In genomic region chr20:62236997-62237771, GRCh38 we compare ENCODE assay signal across 9 cellular contexts. TPM values are rescaled to one million over a fixed set of nuclear protein-coding genes. Genes with fewer than 3 reads are reported as not detected.
DNase-seq lines count a peak whose midpoint lies in the region; ATAC-seq, FAIRE-seq and TF ChIP-seq lines count a peak whose summit lies in the region.
"Had no signal": no experiment of that assay in that cellular context is flagged by ENCODE, and none has a peak within 500 bp of the region (broad histone marks: within the 10 kb centered on the region; RNA-seq: fewer than 3 reads in every experiment).

No MANE protein-coding gene starts in this region.

- WGBS in H9 (ENCODE audit: extremely low coverage, insufficient read length, low lambda C conversion rate) = no CpG with 5 or more reads among the region's 16 CpGs
- 36% methylated on average over 12 of the region's 16 CpGs for WGBS in K562 (ENCODE audit: insufficient coverage, low coverage, missing lambda C conversion rate)

- H4K5ac ChIP-seq in H9 (ENCODE audit: insufficient read length, low read depth, low read length) = no peak overlapping the region

- TF ChIP-seq EP300 in K562 (IDR thresholded peaks at IDR 0.05; ENCODE audit: low read length) = no peak

- intact Hi-C loops in A673 (cut with micrococcal nuclease; ENCODE audit: unreplicated experiment) = no loop called here
- intact Hi-C loops in K562 (cut with micrococcal nuclease) = no loop called here
- intact Hi-C loops in head of caudate nucleus (cut with DNase I) = loop anchor here (2.0 to 10.0 kb wide), 2 partner anchors 16 to 92 kb away; partner anchors contain the start of genes HRH3, PSMA7 and SS18L1
- intact Hi-C loops in upper lobe of right lung (cut with DNase I) = no loop called here

- peaks cover 0 to 3% of the 10 kb centered on the region in 2 experiments; a peak in 2 of 5 replicates for H3K9me3 Mint-ChIP-seq in H9
- peaks cover 0 to 2% (median 0%) of the 10 kb centered on the region in 9 donors for H3K9me3 Mint-ChIP-seq in naive thymus-derived CD8-positive, alpha-beta T cell

- H3K79me2 ChIP-seq in H9 (ENCODE audit: insufficient read depth, low read length) (peaks cover 7% of the 10 kb centered on the region; the same call in 1 of the 2 replicates), K562 (ENCODE audit: control insufficient read depth, insufficient read depth, low read length) (peaks cover 30% of the 10 kb centered on the region)

- H3K4ac ChIP-seq in H9 (ENCODE audit: low read depth, low read length) = no peak overlapping the region

- POLR2A ChIA-PET in A673 (lab: Charles Lee; ENCODE audit: low non-redundant PET) = interaction anchor here (0.6 kb wide), 1 partner anchor 24 kb away, joined by 12 read pairs; no protein-coding TSS in a partner anchor
- POLR2A ChIA-PET in K562 (lab: Yijun Ruan, JAX) = no interaction called here
- POLR2A ChIA-PET in naive thymus-derived CD8-positive, alpha-beta T cell (lab: Charles Lee) = interaction anchor here (0.9 to 1.3 kb wide), 3 partner anchors 45 to 96 kb away, joined by 3 read pairs; partner anchors contain the start of genes PSMA7 and SS18L1

- no peak overlapping the region for H4K91ac ChIP-seq in H9 (ENCODE audit: insufficient read length, low read depth, low read length)

- no peak overlapping the region for H3K18ac ChIP-seq in H9 (ENCODE audit: insufficient read length, low read depth, low read length)

- TF ChIP-seq POLR2A in K562 (conservative IDR thresholded peaks at IDR 0.05) = no peak

- peaks cover 14 to 26% of the 10 kb centered on the region in 2 experiments for H3K4me1 Mint-ChIP-seq in H9
- peaks cover 15 to 38% (median 36%) of the 10 kb centered on the region in 4 donors for H3K4me1 Mint-ChIP-seq in naive thymus-derived CD8-positive, alpha-beta T cell

- peaks cover 0 to 15% (median 13%) of the 10 kb centered on the region in 3 experiments; a peak in 6 of 7 replicates for H3K36me3 Mint-ChIP-seq in H9 (ENCODE audit: insufficient read depth in 1 of 3, low read depth in 3 of 3)
- H3K36me3 Mint-ChIP-seq in naive thymus-derived CD8-positive, alpha-beta T cell = peaks cover 0 to 12% (median 0%) of the 10 kb centered on the region in 3 donors

- no peak overlapping the region for H3K9ac ChIP-seq in H9 (ENCODE audit: extremely low read depth, insufficient read length, low read length)
- peak overlapping the region in 1 of 2 experiments; percentile 35; a peak in 1 of 4 replicates for H3K9ac ChIP-seq in K562 (ENCODE audit: insufficient read depth in 1 of 2, low read depth in 2 of 2, low read length in 2 of 2)

- peaks cover 9% of the 10 kb centered on the region for H3K27me3 Mint-ChIP-seq in H9 (ENCODE audit: low read depth)
- peaks cover 0 to 17% (median 7%) of the 10 kb centered on the region in 5 donors for H3K27me3 Mint-ChIP-seq in naive thymus-derived CD8-positive, alpha-beta T cell

- H3K4me3 Mint-ChIP-seq in H9 = peak overlapping the region; percentile 53 to 79
- H3K4me3 Mint-ChIP-seq in naive thymus-derived CD8-positive, alpha-beta T cell = peak overlapping the region in 9 of 10 donors; percentile 75 to 89 (median 83)

- no peak overlapping the region for H2BK20ac ChIP-seq in H9 (ENCODE audit: low read depth, low read length, poor library complexity, severe bottlenecking)

- H2BK120ac ChIP-seq in H9 (ENCODE audit: low read depth, low read length, poor library complexity, severe bottlenecking) = no peak overlapping the region

- peak overlapping the region in 2 of 3 experiments; percentile 75 to 86; a peak in 1 of 7 replicates for H3K27ac Mint-ChIP-seq in H9
- H3K27ac Mint-ChIP-seq in naive thymus-derived CD8-positive, alpha-beta T cell = peak overlapping the region in 9 of 10 donors; percentile 89 to 97 (median 95)

- FAIRE-seq in K562 (lab: Jason Lieb, UNC) (no peak), GM19239 (lab: Jason Lieb, UNC) (no peak)

- in situ Hi-C loops in K562 (cut with MboI) = no loop called here

- TF ChIP-seq CTCF in A673 (conservative IDR thresholded peaks at IDR 0.05; ENCODE audit: low read depth, low read length) (no peak), H9 (conservative IDR thresholded peaks at IDR 0.05) (no peak), K562 (IDR thresholded peaks at IDR 0.05 in 2 of 3, conservative IDR thresholded peaks at IDR 0.05 in 1 of 3; ENCODE audit: insufficient read depth in 2 of 3, low read depth in 1 of 3, low read length in 3 of 3) (no peak), upper lobe of right lung (IDR thresholded peaks at IDR 0.05) (no peak)

- no peaks in the 10 kb centered on the region for H3K27me3 ChIP-seq in A673 (replicated peaks; ENCODE audit: insufficient read depth, low read depth, low read length, poor library complexity)
- H3K27me3 ChIP-seq in H9 (ENCODE audit: insufficient read depth, low read length) = no peaks in the 10 kb centered on the region
- no peaks in the 10 kb centered on the region for H3K27me3 ChIP-seq in K562 (ENCODE audit: control insufficient read depth in 2 of 2, insufficient read depth in 2 of 2, low read length in 2 of 2)
- H3K27me3 ChIP-seq in upper lobe of right lung = no peaks in the 10 kb centered on the region

- H3T11ph ChIP-seq in H9 (ENCODE audit: low read length) = no peak overlapping the region

- H3K4me2 ChIP-seq in H9 (ENCODE audit: insufficient read depth, insufficient read length, low read length) (no peak overlapping the region), K562 (ENCODE audit: insufficient read depth, low read length) (peak overlapping the region; percentile 74)

- peaks cover 2% of the 10 kb centered on the region for H3K79me1 ChIP-seq in H9 (ENCODE audit: insufficient read depth, low read depth, low read length, poor library complexity, severe bottlenecking)

- H3K4me1 ChIP-seq in A673 (ENCODE audit: insufficient read depth, low read length, poor library complexity, severe bottlenecking) = no peaks in the 10 kb centered on the region
- no peaks in the 10 kb centered on the region for H3K4me1 ChIP-seq in H9 (ENCODE audit: insufficient read depth, low read length)
- peaks cover 12 to 58% of the 10 kb centered on the region in 2 experiments; a peak in 4 of 5 replicates for H3K4me1 ChIP-seq in K562 (replicated peaks in 1 of 2; ENCODE audit: control insufficient read depth in 2 of 2, insufficient read depth in 2 of 2, low read length in 2 of 2)
- H3K4me1 ChIP-seq in upper lobe of right lung = peaks cover 21% of the 10 kb centered on the region

- H2BK15ac ChIP-seq in H9 (ENCODE audit: low read depth, low read length) = no peak overlapping the region

- no peak overlapping the region for H3K56ac ChIP-seq in H9 (ENCODE audit: insufficient read length, low read depth, low read length)

- no peak overlapping the region for H3K14ac ChIP-seq in H9 (ENCODE audit: insufficient read depth, low read length)

- H4K20me1 ChIP-seq in H9 (ENCODE audit: control insufficient read depth, insufficient read depth, insufficient read length) = no peaks in the 10 kb centered on the region
- peaks cover 21% of the 10 kb centered on the region for H4K20me1 ChIP-seq in K562 (replicated peaks; ENCODE audit: control insufficient read depth, insufficient read depth, low read length)

- CTCF ChIA-PET in A673 (lab: Charles Lee) = no interaction called here
- CTCF ChIA-PET in K562 (lab: Yijun Ruan, JAX; ENCODE audit: low intra/inter-chr PET ratio) = interaction anchor here (0.9 kb wide), 1 partner anchor 65 kb away, joined by 3 read pairs; the partner anchor contains the start of gene ADRM1

- no peak overlapping the region for H4K8ac ChIP-seq in H9 (replicated peaks; ENCODE audit: insufficient read length, low read depth, low read length)

- no peak overlapping the region for H2AFZ ChIP-seq in H9 (ENCODE audit: low read length)
- H2AFZ ChIP-seq in K562 (ENCODE audit: low read depth, low read length) = peak overlapping the region; percentile 63

- no peaks in the 10 kb centered on the region for H3K36me3 ChIP-seq in A673 (ENCODE audit: insufficient read depth, low read length, poor library complexity, severe bottlenecking)
- H3K36me3 ChIP-seq in K562 (ENCODE audit: control insufficient read depth, insufficient read depth, low read length) = peaks cover 10% of the 10 kb centered on the region; the same call in 2 of the 3 replicates
- H3K36me3 ChIP-seq in upper lobe of right lung = peaks cover 4% of the 10 kb centered on the region

- no peak overlapping the region for H2AK5ac ChIP-seq in H9 (ENCODE audit: insufficient read length, low read length)

- no peak overlapping the region for H3K23ac ChIP-seq in H9 (ENCODE audit: insufficient read length, low read depth, low read length)

- TF ChIP-seq RAD21 in K562 (CRISPR knock-in tag; conservative IDR thresholded peaks at IDR 0.05 in 1 of 2, IDR thresholded peaks at IDR 0.05 in 1 of 2) = no peak

- H3K9me3 ChIP-seq in A673 (ENCODE audit: low read depth, low read length, poor library complexity, severe bottlenecking) (no peaks in the 10 kb centered on the region), H9 (ENCODE audit: control insufficient read depth, low read depth, low read length) (no peaks in the 10 kb centered on the region), K562 (replicated peaks; ENCODE audit: control insufficient read depth, insufficient read depth, low read depth, low read length) (0 out of 2 replicates have a peak, but pooled peaks cover 1% of the 10 kb centered on the region), upper lobe of right lung (no peaks in the 10 kb centered on the region)

- H2BK5ac ChIP-seq in H9 (ENCODE audit: insufficient read length, low read length) = no peak overlapping the region

- peak overlapping the region; percentile 73 for H3K4me3 ChIP-seq in A673 (ENCODE audit: low read depth, low read length, poor library complexity, severe bottlenecking)
- H3K4me3 ChIP-seq in K562 = no peak overlapping the region; the same call in 1 of the 2 replicates
- H3K4me3 ChIP-seq in upper lobe of right lung = no peak overlapping the region

- ATAC-seq in K562 (no peak), GM21717 (IDR thresholded peaks at IDR 0.05; ENCODE audit: unreplicated experiment) (no peak), upper lobe of right lung (no peak)
- ATAC-seq in naive thymus-derived CD8-positive, alpha-beta T cell = no peak

- H2BK12ac ChIP-seq in H9 (ENCODE audit: insufficient read length, low read depth, low read length) = no peak overlapping the region

- H3K9me1 ChIP-seq in K562 (ENCODE audit: control insufficient read depth, insufficient read depth, low read length) = peaks cover 11% of the 10 kb centered on the region

- peaks cover 7% of the 10 kb centered on the region for H3K23me2 ChIP-seq in H9 (ENCODE audit: insufficient read length, low read depth, low read length, poor library complexity, severe bottlenecking)

- no peak overlapping the region for H3K27ac ChIP-seq in A673 (ENCODE audit: low read depth, low read length, poor library complexity, severe bottlenecking)
- H3K27ac ChIP-seq in H9 (ENCODE audit: insufficient read length, low read depth, low read length) = no peak overlapping the region
- H3K27ac ChIP-seq in K562 (ENCODE audit: extremely low read depth, low read depth, low read length) = no peak overlapping the region; the same call in 2 of the 3 replicates
- no peak overlapping the region for H3K27ac ChIP-seq in upper lobe of right lung

- DNase-seq in A673 (ENCODE audit: low spot score) = no peak
- no peak for DNase-seq in H9
- no peak for DNase-seq in K562 (ENCODE audit: extremely low read depth in 1 of 4, low spot score in 3 of 4)
- DNase-seq in naive thymus-derived CD8-positive, alpha-beta T cell = no peak
- no peak for DNase-seq in head of caudate nucleus
- DNase-seq in upper lobe of right lung = no peak
- no peak for DNase-seq in GM19239 (ENCODE audit: insufficient read length, low spot score)

- BruUV-seq in A673 (replicated peaks; lab: Mats Ljungman, UMichigan) (no TSS peak), K562 (replicated peaks; lab: Mats Ljungman, UMichigan) (no TSS peak)

RNA-seq across cellular contexts. Expression of gene OSBPL2, which starts 1.1 kb away (rescaled TPM):
- total RNA-seq in A673 (2021) (26.3 and 32.1 TPM in 2 replicates), H9 (2021) (42.9 and 47.3 TPM in 2 replicates), K562 (2014; rRNA removed) (14.4 and 18.2 TPM in 2 replicates), K562 (2014; rRNA removed; fragmentation: Illumina TruSeq; extraction: Trizol) (14.0 and 16.1 TPM in 2 replicates), K562 (2015; rRNA removed; fragmentation: Illumina TruSeq; extraction: Trizol) (13.0 and 14.1 TPM in 2 replicates), K562 (2021) (23.0 and 25.6 TPM in 2 replicates), upper lobe of right lung (52.3 TPM)
- 144 and 173 TPM in 2 replicates for total RNA-seq in K562 (2011; cell fraction: chromatin; rRNA removed; ENCODE audit: low replicate concordance)
- 69.5 and 70.9 TPM in 2 replicates for total RNA-seq in K562 (2011; cell fraction: nucleolus; rRNA removed)
- total RNA-seq in K562 (2011; cell fraction: nucleoplasm; rRNA removed) = 130 and 148 TPM in 2 replicates
- polyA plus RNA-seq in K562 (2011; rRNA removed) (11.2 and 18.0 TPM in 2 replicates), K562 (2014; fragmentation: Illumina TruSeq; extraction: Trizol) (19.9 and 21.1 TPM in 2 replicates), K562 (2014; fragmentation: Nextera tagmentation; extraction: Ambion mirVana) (1 to 10 TPM; 2.5 to 3.5 TPM), K562 (2014; rRNA removed) (15.2 and 16.9 TPM in 2 replicates)
- polyA plus RNA-seq in K562 (2011; cell fraction: cytosol; rRNA removed) = 7.4 and 12.4 TPM in 2 replicates
- 75.1 and 90.2 TPM in 2 replicates for polyA plus RNA-seq in K562 (2011; cell fraction: nucleus; rRNA removed)
- polyA plus RNA-seq in K562 (2012) = 15.0 and 24.7 TPM in 2 replicates
- 73.7 and 99.1 TPM in 2 replicates for polyA minus RNA-seq in K562 (2011; rRNA and poly(A)+ RNA removed)
- 7.7 and 10.5 TPM in 2 replicates for polyA minus RNA-seq in K562 (2011; cell fraction: cytosol; rRNA and poly(A)+ RNA removed)
- polyA minus RNA-seq in K562 (2011; cell fraction: nucleus; rRNA and poly(A)+ RNA removed) = 19.9 and 34.7 TPM in 2 replicates
- total RNA-seq in naive thymus-derived CD8-positive, alpha-beta T cell = 10 to 100 TPM; 65.8 to 74.5 TPM
- polyA plus RNA-seq in naive thymus-derived CD8-positive, alpha-beta T cell = 10 to 100 TPM; 15.4 to 22.1 (median 15.9) TPM

RNA-seq across cellular contexts. Expression of gene HRH3, which starts 17.1 kb away (rescaled TPM):
- total RNA-seq in A673 (2021) (0.22 TPM in 1 of 2 replicates, not detected in the other), H9 (2021) (1.8 and 1.9 TPM in 2 replicates), K562 (2014; rRNA removed) (not detected in 2 replicates), K562 (2014; rRNA removed; fragmentation: Illumina TruSeq; extraction: Trizol) (not detected in 2 replicates), K562 (2015; rRNA removed; fragmentation: Illumina TruSeq; extraction: Trizol) (not detected in 2 replicates), K562 (2021) (not detected in 2 replicates), upper lobe of right lung (not detected)
- not detected in 2 replicates for total RNA-seq in K562 (2011; cell fraction: chromatin; rRNA removed; ENCODE audit: low replicate concordance)
- total RNA-seq in K562 (2011; cell fraction: nucleolus; rRNA removed) = not detected in 2 replicates
- not detected in 2 replicates for total RNA-seq in K562 (2011; cell fraction: nucleoplasm; rRNA removed)
- polyA plus RNA-seq in K562 (2011; rRNA removed) (not detected in 2 replicates), K562 (2014; fragmentation: Illumina TruSeq; extraction: Trizol) (not detected in 2 replicates), K562 (2014; fragmentation: Nextera tagmentation; extraction: Ambion mirVana) (not detected), K562 (2014; rRNA removed) (not detected in 2 replicates)
- not detected in 2 replicates for polyA plus RNA-seq in K562 (2011; cell fraction: cytosol; rRNA removed)
- polyA plus RNA-seq in K562 (2011; cell fraction: nucleus; rRNA removed) = not detected in 2 replicates
- polyA plus RNA-seq in K562 (2012) = not detected in 2 replicates
- not detected in 2 replicates for polyA minus RNA-seq in K562 (2011; rRNA and poly(A)+ RNA removed)
- polyA minus RNA-seq in K562 (2011; cell fraction: cytosol; rRNA and poly(A)+ RNA removed) = not detected in 2 replicates
- polyA minus RNA-seq in K562 (2011; cell fraction: nucleus; rRNA and poly(A)+ RNA removed) = not detected in 2 replicates
- total RNA-seq in naive thymus-derived CD8-positive, alpha-beta T cell = not detected
- polyA plus RNA-seq in naive thymus-derived CD8-positive, alpha-beta T cell = not detected
- total RNA-seq: lower leg skin had no signal

RNA-seq across cellular contexts. Expression of gene MTG2, which starts 54.4 kb away (rescaled TPM):
- total RNA-seq in A673 (2021) = 40.9 and 48.1 TPM in 2 replicates
- total RNA-seq in H9 (2021) = 25.1 and 27.7 TPM in 2 replicates
- total RNA-seq in K562 (2011; cell fraction: chromatin; rRNA removed; ENCODE audit: low replicate concordance) = 78.3 and 113 TPM in 2 replicates
- total RNA-seq in K562 (2011; cell fraction: nucleolus; rRNA removed) = 67.9 and 70.7 TPM in 2 replicates
- total RNA-seq in K562 (2011; cell fraction: nucleoplasm; rRNA removed) = 77.2 and 104 TPM in 2 replicates
- total RNA-seq in K562 (2014; rRNA removed) = 44.6 and 63.8 TPM in 2 replicates
- 21.5 and 21.7 TPM in 2 replicates for total RNA-seq in K562 (2014; rRNA removed; fragmentation: Illumina TruSeq; extraction: Trizol)
- total RNA-seq in K562 (2015; rRNA removed; fragmentation: Illumina TruSeq; extraction: Trizol) = 39.6 and 44.5 TPM in 2 replicates
- 65.1 and 67.5 TPM in 2 replicates for total RNA-seq in K562 (2021)
- 32.3 and 33.1 TPM in 2 replicates for polyA plus RNA-seq in K562 (2011; rRNA removed)
- polyA plus RNA-seq in K562 (2011; cell fraction: cytosol; rRNA removed) = 43.6 and 66.7 TPM in 2 replicates
- 27.6 and 41.4 TPM in 2 replicates for polyA plus RNA-seq in K562 (2011; cell fraction: nucleus; rRNA removed)
- 35.8 and 52.8 TPM in 2 replicates for polyA plus RNA-seq in K562 (2012)
- polyA plus RNA-seq in K562 (2014; fragmentation: Illumina TruSeq; extraction: Trizol) = 53.9 and 66.5 TPM in 2 replicates
- polyA plus RNA-seq in K562 (2014; fragmentation: Nextera tagmentation; extraction: Ambion mirVana) = 1 to 10 TPM; 8.7 to 9.3 TPM
- polyA plus RNA-seq in K562 (2014; rRNA removed) = 58.9 and 67.2 TPM in 2 replicates
- 20.0 and 26.4 TPM in 2 replicates for polyA minus RNA-seq in K562 (2011; rRNA and poly(A)+ RNA removed)
- polyA minus RNA-seq in K562 (2011; cell fraction: cytosol; rRNA and poly(A)+ RNA removed) = 21.5 and 30.5 TPM in 2 replicates
- 14.5 and 18.4 TPM in 2 replicates for polyA minus RNA-seq in K562 (2011; cell fraction: nucleus; rRNA and poly(A)+ RNA removed)
- 10 to 100 TPM; 44.2 to 45.1 TPM for total RNA-seq in naive thymus-derived CD8-positive, alpha-beta T cell
- 10 to 100 TPM; 21.8 to 28.5 (median 21.9) TPM for polyA plus RNA-seq in naive thymus-derived CD8-positive, alpha-beta T cell
- 26.5 TPM for total RNA-seq in upper lobe of right lung
